Comparison of ENCODE assay signal across 8 cellular contexts in the genomic region with DNA sequence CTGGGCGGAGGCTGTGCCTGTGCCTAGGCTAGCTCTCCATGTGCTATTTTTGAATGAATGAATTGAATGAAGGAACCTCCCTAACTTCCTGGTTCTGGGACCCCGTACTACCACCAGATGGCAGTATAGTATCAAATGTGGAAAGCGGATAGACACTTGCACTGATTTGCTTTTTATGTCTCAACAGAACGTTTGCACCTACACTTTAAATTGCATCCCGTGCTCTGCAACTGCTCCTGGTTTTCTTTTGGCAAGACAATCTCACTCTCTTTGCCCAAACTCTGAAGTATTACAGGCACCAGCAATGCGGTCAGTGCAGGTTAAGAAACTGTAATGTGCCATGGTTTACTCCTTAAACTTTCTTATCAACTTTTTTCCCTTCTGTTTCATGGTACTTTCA. TPM values are rescaled to one million over a fixed set of nuclear protein-coding genes. Genes with fewer than 3 reads are reported as not detected.
A peak's percentile ranks its signal among the peaks of the same experiment; 100 is the strongest.
DNase-seq lines count a peak whose midpoint lies in the region; ATAC-seq, FAIRE-seq and TF ChIP-seq lines count a peak whose summit lies in the region.

No MANE protein-coding gene starts in this region.

- no peak for FAIRE-seq in small intestine (lab: Jason Lieb, UNC)

- 12% methylated on average over 6 of the region's 6 CpGs for WGBS in hepatocyte (ENCODE audit: low lambda C conversion rate, missing lambda C conversion rate)
- 13 to 14% (median 14%) methylated on average over 6 of the region's 6 CpGs for WGBS in small intestine, 3 donors

- POLR2A ChIA-PET in OCI-LY7 (lab: Charles Lee) = interaction anchor here (0.6 to 1.2 kb wide), 7 partner anchors 8 to 1250 kb away, joined by 3 to 4 read pairs (median 3); no protein-coding TSS in a partner anchor

- no peaks in the 10 kb centered on the region for H3K27me3 ChIP-seq in ascending aorta
- peaks cover 22% of the 10 kb centered on the region for H3K27me3 ChIP-seq in hepatocyte
- H3K27me3 ChIP-seq in small intestine (ENCODE audit: control insufficient read depth in 2 of 2, insufficient read depth in 2 of 2, low read length in 2 of 2) = peaks cover 0 to 8% of the 10 kb centered on the region in 2 donors

- peak; percentile 94 for DNase-seq in DMS114 treated with DMSO at 0.1 percent for 48 hours (lab: John Stamatoyannopoulos, UW; ENCODE audit: unreplicated experiment)
- peak; percentile 25 for DNase-seq in HK-2 (ENCODE audit: unreplicated experiment)
- DNase-seq in OCI-LY7 (ENCODE audit: low spot score) = peak; percentile 81
- peak in 1 of 2 donors; percentile 72 for DNase-seq in ascending aorta (ENCODE audit: low spot score in 2 of 2)
- DNase-seq in hepatocyte (ENCODE audit: low spot score) = peak; percentile 83
- DNase-seq in small intestine = peak; percentile 73
- no peak for DNase-seq in GM19240 (ENCODE audit: insufficient read length, low spot score)

- H3K4me1 ChIP-seq in OCI-LY7 (ENCODE audit: insufficient read depth, low read length, poor library complexity, severe bottlenecking) (no peaks in the 10 kb centered on the region), ascending aorta (peaks cover 0 to 4% of the 10 kb centered on the region in 2 donors), hepatocyte (ENCODE audit: insufficient read depth) (peaks cover 19% of the 10 kb centered on the region), small intestine (ENCODE audit: control insufficient read depth in 2 of 2, insufficient read depth in 1 of 2, low read depth in 1 of 2, low read length in 1 of 2) (no peaks in the 10 kb centered on the region)

- H3K4me3 ChIP-seq in OCI-LY7 (ENCODE audit: low read depth, low read length, poor library complexity, severe bottlenecking) = no peak overlapping the region
- no peak overlapping the region for H3K4me3 ChIP-seq in ascending aorta
- H3K4me3 ChIP-seq in hepatocyte = no peak overlapping the region
- no peak overlapping the region for H3K4me3 ChIP-seq in small intestine (ENCODE audit: low read depth in 1 of 2, low read length in 2 of 2)

- intact Hi-C loops in OCI-LY7 (cut with micrococcal nuclease; ENCODE audit: unreplicated experiment) = loop anchor here (2.0 to 10.0 kb wide), 5 partner anchors 145 to 1245 kb away; no protein-coding TSS in a partner anchor
- intact Hi-C loops in ascending aorta (cut with DNase I) = loop anchor here (1.0 to 10.0 kb wide), 3 partner anchors 619 to 1247 kb away; no protein-coding TSS in a partner anchor

- BruUV-seq in OCI-LY7 (replicated peaks; lab: Mats Ljungman, UMichigan) = no TSS peak

- H4K20me1 ChIP-seq in OCI-LY7 (ENCODE audit: insufficient read depth, low read length) (no peaks in the 10 kb centered on the region), hepatocyte (ENCODE audit: insufficient read depth, poor library complexity, severe bottlenecking) (peaks cover 2% of the 10 kb centered on the region)

- H3K79me2 ChIP-seq in OCI-LY7 (ENCODE audit: insufficient read depth, low read depth, low read length) = no peaks in the 10 kb centered on the region
- no peaks in the 10 kb centered on the region for H3K79me2 ChIP-seq in hepatocyte

- H3K9me2 ChIP-seq in OCI-LY7 (ENCODE audit: insufficient read depth, low read length) = no peaks in the 10 kb centered on the region
- H3K9me2 ChIP-seq in hepatocyte (replicated peaks; ENCODE audit: insufficient read depth) = no peaks in the 10 kb centered on the region

- H3K27ac ChIP-seq in OCI-LY7 (ENCODE audit: low read depth, low read length, poor library complexity, severe bottlenecking) (no peak overlapping the region), ascending aorta (no peak overlapping the region), hepatocyte (no peak overlapping the region), small intestine (ENCODE audit: low read depth in 1 of 2, low read length in 1 of 2) (no peak overlapping the region)

- H3K36me3 ChIP-seq in OCI-LY7 (ENCODE audit: insufficient read depth, low read length) (no peaks in the 10 kb centered on the region), ascending aorta (no peaks in the 10 kb centered on the region), hepatocyte (replicated peaks; ENCODE audit: insufficient read depth, low read depth) (no peaks in the 10 kb centered on the region), small intestine (ENCODE audit: control insufficient read depth in 2 of 2, insufficient read depth in 2 of 2, low read length in 2 of 2) (no peaks in the 10 kb centered on the region)

- peak overlapping the region; percentile 25; the same call in 1 of the 2 replicates for H3K4me2 ChIP-seq in OCI-LY7 (ENCODE audit: low read length)
- peak overlapping the region; percentile 49 for H3K4me2 ChIP-seq in hepatocyte

- ATAC-seq in GM19328 (IDR thresholded peaks at IDR 0.05; ENCODE audit: unreplicated experiment) = peak; percentile 55

- H2AFZ ChIP-seq in OCI-LY7 (ENCODE audit: low read length) = peak overlapping the region; percentile 72
- no peak overlapping the region for H2AFZ ChIP-seq in hepatocyte

- CTCF ChIA-PET in OCI-LY7 (lab: Charles Lee; ENCODE audit: unreplicated experiment) = interaction anchor here (0.6 to 1.4 kb wide), 5 partner anchors 72 to 1245 kb away, joined by 3 to 7 read pairs (median 3); no protein-coding TSS in a partner anchor

- no peaks in the 10 kb centered on the region for H3K9me3 ChIP-seq in OCI-LY7 (ENCODE audit: low read length)
- no peaks in the 10 kb centered on the region for H3K9me3 ChIP-seq in ascending aorta
- no peaks in the 10 kb centered on the region for H3K9me3 ChIP-seq in hepatocyte (ENCODE audit: low read depth)
- H3K9me3 ChIP-seq in small intestine (ENCODE audit: control insufficient read depth, low read depth) = no peaks in the 10 kb centered on the region

- TF ChIP-seq CTCF in OCI-LY7 (conservative IDR thresholded peaks at IDR 0.05; ENCODE audit: low read length) (peak; percentile 95), ascending aorta (IDR thresholded peaks at IDR 0.05) (peak; percentile 71 to 92 (median 89)), hepatocyte (IDR thresholded peaks at IDR 0.05; ENCODE audit: poor library complexity) (peak; percentile 94)

RNA-seq across cellular contexts. Expression of gene FZD8, which starts 6.5 kb away (rescaled TPM):
- total RNA-seq in OCI-LY7 (2014; rRNA removed; shearing (Covaris generic)) = 4.7 and 4.9 TPM in 2 replicates
- total RNA-seq in OCI-LY7 (2022) (3.9 and 4.2 TPM in 2 replicates), ascending aorta (23.0 TPM), hepatocyte (5.9 and 7.7 TPM in 2 replicates)
- polyA plus RNA-seq in hepatocyte (2.6 and 3.7 TPM in 2 replicates), small intestine (1 to 10 TPM in 1 of 3 donors, under 1 TPM in 1, not detected in 1; 0.27 to 1.6 TPM)

RNA-seq across cellular contexts. Expression of gene GJD4, which starts 30.4 kb away (rescaled TPM):
- not detected in 2 replicates for total RNA-seq in OCI-LY7 (2014; rRNA removed; shearing (Covaris generic))
- total RNA-seq in OCI-LY7 (2022) (not detected in 2 replicates), ascending aorta (not detected), hepatocyte (0.17 TPM in 1 of 2 replicates, not detected in the other)
- polyA plus RNA-seq in hepatocyte (not detected in 2 replicates), small intestine (under 1 TPM in 1 of 3 donors, not detected in 2; 0.03 TPM)
